1 cellular context compared by ENCODE assay signal in genomic region chr10:100912609-100913469, GRCh38.
TF ChIP-seq lines count a peak whose summit lies in the region.

Gene SLF2 (plus strand): TSS chr10:100912963. CDS start chr10:100913111, 148 bp downstream.

TF ChIP-seq in HEK293, 187 proteins besides CTCF, POLR2A, EP300 and RAD21 (continued from another document and continues in another):
- TF ChIP-seq EGR2 (tag by site-specific recombination; IDR thresholded peaks at IDR 0.05; ENCODE audit: low read depth) (peak; percentile 94), ZBTB7A (tag by site-specific recombination; IDR thresholded peaks at IDR 0.05; ENCODE audit: low read depth) (peak; percentile 99), PRDM4 (tag by site-specific recombination; IDR thresholded peaks at IDR 0.05) (peak; percentile 13; the same call in 1 of the 2 replicates), GLIS1 (tag by site-specific recombination; IDR thresholded peaks at IDR 0.05) (peak; percentile 19; the same call in 1 of the 2 replicates), ZNF114 (tag by site-specific recombination; IDR thresholded peaks at IDR 0.05) (no peak), HIC1 (tag by site-specific recombination; IDR thresholded peaks at IDR 0.05) (peak; percentile 99), YY2 (tag by site-specific recombination; IDR thresholded peaks at IDR 0.05) (peak; percentile 79), ZNF501 (tag by site-specific recombination; IDR thresholded peaks at IDR 0.05) (peak; percentile 97), OVOL3 (tag by site-specific recombination; IDR thresholded peaks at IDR 0.05) (peak; percentile 31; the same call in 1 of the 2 replicates), ZNF398 (tag by site-specific recombination; IDR thresholded peaks at IDR 0.05) (peak; percentile 80), ZNF561 (tag by site-specific recombination; IDR thresholded peaks at IDR 0.05; ENCODE audit: borderline replicate concordance) (peak; percentile 70; the same call in 1 of the 2 replicates), KLF7 (tag by site-specific recombination; IDR thresholded peaks at IDR 0.05; ENCODE audit: borderline replicate concordance) (peak; percentile 78; the same call in 1 of the 2 replicates), HOXD13 (CRISPR knock-in tag; IDR thresholded peaks at IDR 0.05; ENCODE audit: borderline replicate concordance) (no peak), ZNF473 (tag by site-specific recombination; IDR thresholded peaks at IDR 0.05) (no peak), ZFHX2 (tag by site-specific recombination; conservative IDR thresholded peaks at IDR 0.05) (peak; percentile 96), YY1 (tag by site-specific recombination; IDR thresholded peaks at IDR 0.05) (peak; percentile 68; the same call in 1 of the 2 replicates), SP7 (tag by site-specific recombination; IDR thresholded peaks at IDR 0.05) (peak; percentile 84), ZNF138 (tag by site-specific recombination; IDR thresholded peaks at IDR 0.05; ENCODE audit: borderline replicate concordance) (no peak), ZNF629 (tag by site-specific recombination; IDR thresholded peaks at IDR 0.05) (peak; percentile 70), ZNF521 (tag by site-specific recombination; IDR thresholded peaks at IDR 0.05) (no peak), ZBTB10 (tag by site-specific recombination; IDR thresholded peaks at IDR 0.05) (peak; percentile 95), KLF17 (tag by site-specific recombination; IDR thresholded peaks at IDR 0.05) (peak; percentile 57; the same call in 1 of the 2 replicates), ZFP69B (tag by site-specific recombination; IDR thresholded peaks at IDR 0.05) (0 out of 2 replicates have a peak, but pooled peaks have one; percentile 26), ZBTB17 (tag by site-specific recombination; IDR thresholded peaks at IDR 0.05) (peak; percentile 82), ZNF2 (tag by site-specific recombination; IDR thresholded peaks at IDR 0.05) (peak; percentile 91), BCL6B (tag by site-specific recombination; IDR thresholded peaks at IDR 0.05) (no peak), ZNF747 (tag by site-specific recombination; IDR thresholded peaks at IDR 0.05) (no peak), ZBTB6 (tag by site-specific recombination; IDR thresholded peaks at IDR 0.05) (0 out of 2 replicates have a peak, but pooled peaks have one; percentile 22), ZBTB20 (tag by site-specific recombination; IDR thresholded peaks at IDR 0.05) (peak; percentile 84), KLF10 (tag by site-specific recombination; IDR thresholded peaks at IDR 0.05) (peak; percentile 20; the same call in 1 of the 2 replicates), ZFP37 (tag by site-specific recombination; IDR thresholded peaks at IDR 0.05) (peak; percentile 98), INSM2 (tag by site-specific recombination; IDR thresholded peaks at IDR 0.05) (peak; percentile 66), ZNF394 (tag by site-specific recombination; IDR thresholded peaks at IDR 0.05; ENCODE audit: borderline replicate concordance) (peak; percentile 20), ZNF701 (tag by site-specific recombination; IDR thresholded peaks at IDR 0.05) (no peak), ZNF600 (tag by site-specific recombination; IDR thresholded peaks at IDR 0.05) (peak; percentile 37; the same call in 1 of the 2 replicates), PRDM10 (tag by site-specific recombination; IDR thresholded peaks at IDR 0.05) (peak; percentile 91), KLF1 (tag by site-specific recombination; IDR thresholded peaks at IDR 0.05) (peak; percentile 66), ZNF223 (tag by site-specific recombination; IDR thresholded peaks at IDR 0.05) (peak; percentile 60; the same call in 1 of the 2 replicates), ZBTB48 (tag by site-specific recombination; IDR thresholded peaks at IDR 0.05) (peak; percentile 53; the same call in 1 of the 2 replicates), TRIM28 (IDR thresholded peaks at IDR 0.05; ENCODE audit: borderline replicate concordance, low read length) (peak; percentile 66; the same call in 1 of the 2 replicates), ZBTB8A (tag by site-specific recombination; IDR thresholded peaks at IDR 0.05) (peak; percentile 73; the same call in 1 of the 2 replicates), SETDB1 (IDR thresholded peaks at IDR 0.05; ENCODE audit: insufficient read length, low read length) (no peak), ZNF121 (tag by site-specific recombination; IDR thresholded peaks at IDR 0.05) (no peak), SP2 (tag by site-specific recombination; IDR thresholded peaks at IDR 0.05) (peak; percentile 98), ZNF350 (tag by site-specific recombination; IDR thresholded peaks at IDR 0.05) (no peak), ZXDB (tag by site-specific recombination; IDR thresholded peaks at IDR 0.05) (peak; percentile 92)
